ENCODE assay signal across 19 cellular contexts in the genomic region with DNA sequence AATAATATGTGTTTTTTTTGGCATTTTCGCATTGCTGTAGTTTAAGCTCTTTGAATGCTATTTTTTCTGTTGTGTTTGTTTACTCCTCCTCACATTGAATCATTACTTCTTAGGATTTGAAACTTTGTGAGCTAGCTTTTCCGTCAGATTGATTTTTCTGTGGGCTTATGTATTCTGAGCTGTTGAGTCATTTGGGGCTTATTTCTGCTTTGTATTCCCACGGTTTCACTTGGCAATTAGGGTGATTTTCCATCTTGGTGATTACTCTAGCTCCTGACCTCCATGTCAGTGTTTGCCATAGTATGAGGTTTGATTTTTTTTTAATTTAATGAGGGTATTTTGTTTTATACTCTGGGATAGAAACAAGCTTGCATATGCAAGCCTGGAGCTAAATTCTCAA.
DNase-seq lines count a peak whose midpoint lies in the region; ATAC-seq and TF ChIP-seq lines count a peak whose summit lies in the region.
"Had no signal": no experiment of that assay in that cellular context is flagged by ENCODE, and none has a peak within 500 bp of the region (broad histone marks: within the 10 kb centered on the region; RNA-seq: fewer than 3 reads in every experiment).

No MANE protein-coding gene starts in this region.

- H3K4me3 ChIP-seq in fibroblast of mammary gland (ENCODE audit: control insufficient read depth, low read depth, low read length) (no peak overlapping the region), retinal pigment epithelial cell (ENCODE audit: low read length) (no peak overlapping the region), left lung (no peak overlapping the region)
- H3K4me3 ChIP-seq: A549; BLaER1 treated with 17β-estradiol and CSF1 and Interleukin-3, amounts not matched to agents 10 nM and 100 nM; GM23338 had no signal

- H3K27me3 ChIP-seq in left lung: no peaks in the 10 kb centered on the region
- H3K27me3 ChIP-seq: BE2C; BLaER1 treated with 17β-estradiol and CSF1 and Interleukin-3, amounts not matched to agents 10 nM and 100 nM had no signal

- H3K27ac ChIP-seq in left lung: no peak overlapping the region
- H3K27ac ChIP-seq: A549; BLaER1 treated with 17β-estradiol and CSF1 and Interleukin-3, amounts not matched to agents 10 nM and 100 nM had no signal

- ATAC-seq in left lung: no peak
- ATAC-seq: A549, GM23338, HCT116 had no signal

- intact Hi-C loops in left lung (cut with DNase I): no loop called here

- no peaks in the 10 kb centered on the region for H3K4me1 ChIP-seq in left lung
- H3K4me1 ChIP-seq: A549; BE2C; BLaER1 treated with 17β-estradiol and CSF1 and Interleukin-3, amounts not matched to agents 10 nM and 100 nM had no signal

- DNase-seq in EH (ENCODE audit: low read depth): peak; percentile 14
- peak; percentile 15 for DNase-seq in fibroblast of mammary gland (ENCODE audit: low read depth)
- peak; percentile 63 for DNase-seq in retinal pigment epithelial cell (ENCODE audit: low read depth)
- no peak for DNase-seq in HT-29 (ENCODE audit: low spot score)
- DNase-seq in SIG-M5 treated with dmso at 0.1 percent for 504 hours (lab: John Stamatoyannopoulos, UW; ENCODE audit: unreplicated experiment): no peak
- DNase-seq in left lung: no peak
- DNase-seq: 8988T; ACHN; AML-193; BE2C; CD4-positive, alpha-beta T cell; CD8-positive, alpha-beta memory T cell; DMS53; DMS79 treated with DMSO at 0.1 percent for 48 hours; H9 had no signal

- no peaks in the 10 kb centered on the region for H3K36me3 ChIP-seq in left lung
- H3K36me3 ChIP-seq: BE2C; BLaER1 treated with 17β-estradiol and CSF1 and Interleukin-3, amounts not matched to agents 10 nM and 100 nM had no signal

- TF ChIP-seq CTCF in fibroblast of mammary gland (conservative IDR thresholded peaks at IDR 0.05; ENCODE audit: control insufficient read depth, insufficient read depth, low read depth, low read length) (no peak), retinal pigment epithelial cell (conservative IDR thresholded peaks at IDR 0.05; ENCODE audit: low read depth, low read length) (no peak), left lung (IDR thresholded peaks at IDR 0.05) (no peak)

- H3K9me3 ChIP-seq in left lung: peaks cover 0 to 4% of the 10 kb centered on the region in 2 donors
- H3K9me3 ChIP-seq: A549, BE2C had no signal

Comparison
In these comparisons a context has a peak if more than half of its experiments do, and no peak if none do; other contexts are left out.
1. DNase-seq: peak in EH (single experiment), fibroblast of mammary gland (single experiment) and retinal pigment epithelial cell (single experiment); none in HT-29 (single experiment), SIG-M5 treated with dmso at 0.1 percent for 504 hours (single experiment) and left lung (0 of 2).